Comparison of ENCODE assay signal across 9 cellular contexts in the genomic region with DNA sequence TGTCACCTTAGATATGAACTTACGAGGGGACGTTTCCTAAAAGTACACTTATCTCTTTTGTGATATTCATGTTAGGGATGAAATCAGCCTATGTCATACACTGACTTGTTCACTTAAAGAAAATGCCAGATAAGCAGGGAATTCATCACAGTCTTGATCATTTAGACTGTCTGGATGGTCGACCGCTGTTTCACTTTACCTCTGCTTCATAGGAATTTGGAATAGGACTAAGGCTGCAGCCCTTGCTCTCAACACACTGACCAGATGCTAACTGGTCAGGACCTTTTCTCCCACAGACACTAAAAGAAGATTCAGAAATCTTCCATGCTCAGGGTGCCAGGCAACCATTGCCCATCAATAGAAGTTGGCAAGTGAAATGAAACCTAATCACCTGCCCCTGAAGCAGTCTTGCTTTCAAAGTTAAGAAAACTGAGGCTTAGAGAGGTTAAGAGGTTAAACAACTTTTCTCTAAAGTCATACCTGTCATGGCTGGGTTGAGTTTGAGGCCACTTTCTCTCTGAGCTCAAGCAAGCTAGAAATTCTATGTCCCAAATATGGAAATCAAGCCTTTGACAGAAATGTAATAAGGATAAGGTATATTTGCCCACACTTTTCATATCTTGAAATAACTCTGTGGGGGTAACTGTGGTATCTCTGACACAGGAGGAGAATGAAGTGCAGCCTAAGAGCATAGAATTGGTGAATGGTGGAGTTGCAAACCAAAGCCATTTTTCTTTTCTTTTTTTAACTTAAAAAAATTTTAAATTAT.
A peak's percentile ranks its signal among the peaks of the same experiment; 100 is the strongest.
DNase-seq lines count a peak whose midpoint lies in the region; ATAC-seq and TF ChIP-seq lines count a peak whose summit lies in the region.
"Had no signal": no experiment of that assay in that cellular context is flagged by ENCODE, and none has a peak within 500 bp of the region (broad histone marks: within the 10 kb centered on the region; RNA-seq: fewer than 3 reads in every experiment).

No MANE protein-coding gene starts in this region.

- H3K4me2 ChIP-seq in SK-N-SH, result peak overlapping the region; percentile 49
- H3K4me2 ChIP-seq: neural progenitor cell had no signal

- no peaks in the 10 kb centered on the region for H3K9me3 Mint-ChIP-seq in stimulated activated effector memory CD8-positive, alpha-beta T cell treated with anti-CD3 and anti-CD28 coated beads, Interleukin-12 subunit alpha, Interleukin-12 subunit beta, amount 100 ng/mL, for 72 hours
- peaks cover 0 to 3% (median 0%) of the 10 kb centered on the region in 11 donors for H3K9me3 Mint-ChIP-seq in naive thymus-derived CD4-positive, alpha-beta T cell
- no peaks in the 10 kb centered on the region for H3K9me3 Mint-ChIP-seq in endodermal cell
- H3K9me3 Mint-ChIP-seq: neural progenitor cell had no signal

- no peaks in the 10 kb centered on the region for H3K36me3 Mint-ChIP-seq in stimulated activated effector memory CD8-positive, alpha-beta T cell treated with anti-CD3 and anti-CD28 coated beads, Interleukin-12 subunit alpha, Interleukin-12 subunit beta, amount 100 ng/mL, for 72 hours
- peaks cover 0 to 2% (median 0%) of the 10 kb centered on the region in 5 donors for H3K36me3 Mint-ChIP-seq in naive thymus-derived CD4-positive, alpha-beta T cell
- no peaks in the 10 kb centered on the region for H3K36me3 Mint-ChIP-seq in endodermal cell (ENCODE audit: low read depth)
- H3K36me3 Mint-ChIP-seq: neural progenitor cell had no signal

- H3K4me1 Mint-ChIP-seq in stimulated activated effector memory CD8-positive, alpha-beta T cell treated with anti-CD3 and anti-CD28 coated beads, Interleukin-12 subunit alpha, Interleukin-12 subunit beta, amount 100 ng/mL, for 72 hours, result peaks cover 28% of the 10 kb centered on the region
- peaks cover 0 to 28% (median 3%) of the 10 kb centered on the region in 7 donors for H3K4me1 Mint-ChIP-seq in naive thymus-derived CD4-positive, alpha-beta T cell
- no peaks in the 10 kb centered on the region for H3K4me1 Mint-ChIP-seq in endodermal cell
- H3K4me1 Mint-ChIP-seq: neural progenitor cell had no signal

- TF ChIP-seq CTCF in SK-N-SH (IDR thresholded peaks at IDR 0.05), result no peak
- no peak for TF ChIP-seq CTCF in endodermal cell (conservative IDR thresholded peaks at IDR 0.05)

- ATAC-seq in GM19372 (IDR thresholded peaks at IDR 0.05; ENCODE audit: low read depth, unreplicated experiment) (peak; percentile 35), HG02884 (IDR thresholded peaks at IDR 0.05; ENCODE audit: unreplicated experiment) (peak; percentile 37)
- peak; percentile 60 for ATAC-seq in stimulated activated effector memory CD8-positive, alpha-beta T cell treated with anti-CD3 and anti-CD28 coated beads, Interleukin-12 subunit alpha, Interleukin-12 subunit beta, amount 100 ng/mL, for 72 hours
- no peak for ATAC-seq in naive thymus-derived CD4-positive, alpha-beta T cell

- H3F3A ChIP-seq in SK-N-SH (replicated peaks; ENCODE audit: insufficient read depth), result peaks cover 12% of the 10 kb centered on the region

- H3K27ac ChIP-seq in SK-N-SH (ENCODE audit: low read depth in 2 of 2, low read length in 1 of 2) (peak overlapping the region in 1 of 2 experiments; percentile 68; a peak in 2 of 4 replicates), endodermal cell (ENCODE audit: low read depth, low read length) (no peak overlapping the region)
- no peak overlapping the region for H3K27ac ChIP-seq in naive thymus-derived CD4-positive, alpha-beta T cell (ENCODE audit: low read depth, low read length)
- H3K27ac ChIP-seq: neural progenitor cell had no signal

- H2AFZ ChIP-seq in SK-N-SH (ENCODE audit: low read depth), result peak overlapping the region; percentile 49; the same call in 1 of the 2 replicates
- H2AFZ ChIP-seq: neural progenitor cell had no signal

- no peaks in the 10 kb centered on the region for H3K9me2 ChIP-seq in SK-N-SH

- POLR2A ChIA-PET in SK-N-SH (lab: Yijun Ruan, JAX), result no interaction called here
- POLR2A ChIA-PET in naive thymus-derived CD4-positive, alpha-beta T cell (lab: Charles Lee), result interaction anchor here (1.0 kb wide), 1 partner anchor 19 kb away, joined by 3 read pairs; no protein-coding TSS in a partner anchor

- intact Hi-C loops in naive thymus-derived CD4-positive, alpha-beta T cell (cut with micrococcal nuclease), result no loop called here

- H3K4me1 ChIP-seq in SK-N-SH (ENCODE audit: control insufficient read depth in 1 of 2, insufficient read depth in 2 of 2, low read depth in 1 of 2, low read length in 1 of 2) (no peaks in the 10 kb centered on the region), endodermal cell (ENCODE audit: control insufficient read depth, insufficient read depth, low read length) (no peaks in the 10 kb centered on the region)
- no peaks in the 10 kb centered on the region for H3K4me1 ChIP-seq in naive thymus-derived CD4-positive, alpha-beta T cell (ENCODE audit: control insufficient read depth in 2 of 2, insufficient read depth in 2 of 2, low read length in 2 of 2)
- H3K4me1 ChIP-seq: neural progenitor cell had no signal

- no peak for TF ChIP-seq EP300 in SK-N-SH (IDR thresholded peaks at IDR 0.05; ENCODE audit: borderline replicate concordance in 1 of 2, low read depth in 1 of 2, low read length in 1 of 2)

- no peaks in the 10 kb centered on the region for H4K20me1 ChIP-seq in SK-N-SH (ENCODE audit: insufficient read depth)

- H3K9me3 ChIP-seq in SK-N-SH (no peaks in the 10 kb centered on the region), endodermal cell (ENCODE audit: control insufficient read depth, low read length) (no peaks in the 10 kb centered on the region)
- H3K9me3 ChIP-seq in naive thymus-derived CD4-positive, alpha-beta T cell (ENCODE audit: control insufficient read depth in 2 of 3, low read length in 3 of 3), result no peaks in the 10 kb centered on the region

- H3K4me3 ChIP-seq in SK-N-SH (ENCODE audit: low read depth in 2 of 2, low read length in 1 of 2) (peak overlapping the region in 1 of 2 experiments; percentile 18; a peak in 2 of 4 replicates), endodermal cell (ENCODE audit: low read length) (no peak overlapping the region)
- H3K4me3 ChIP-seq in naive thymus-derived CD4-positive, alpha-beta T cell (ENCODE audit: low read length), result no peak overlapping the region
- H3K4me3 ChIP-seq: neural progenitor cell had no signal

- H3K9ac ChIP-seq in SK-N-SH (peak overlapping the region; percentile 7; the same call in 1 of the 2 replicates), endodermal cell (ENCODE audit: extremely low read depth, low read length, poor library complexity, severe bottlenecking) (no peak overlapping the region)
- H3K9ac ChIP-seq: neural progenitor cell had no signal

- no peaks in the 10 kb centered on the region for H3K27me3 Mint-ChIP-seq in naive thymus-derived CD4-positive, alpha-beta T cell
- no peaks in the 10 kb centered on the region for H3K27me3 Mint-ChIP-seq in endodermal cell (ENCODE audit: insufficient read depth)

- H3K36me3 ChIP-seq in SK-N-SH (replicated peaks in 1 of 2; ENCODE audit: control insufficient read depth in 1 of 2, insufficient read depth in 2 of 2, low read length in 1 of 2) (no peaks in the 10 kb centered on the region), endodermal cell (ENCODE audit: control insufficient read depth, insufficient read depth, low read length) (no peaks in the 10 kb centered on the region)
- H3K36me3 ChIP-seq in naive thymus-derived CD4-positive, alpha-beta T cell (ENCODE audit: control insufficient read depth in 2 of 3, insufficient read depth in 3 of 3, low read length in 3 of 3), result no peaks in the 10 kb centered on the region
- H3K36me3 ChIP-seq: neural progenitor cell had no signal

- H3K27me3 ChIP-seq in SK-N-SH (ENCODE audit: insufficient read depth) (no peaks in the 10 kb centered on the region), endodermal cell (ENCODE audit: control insufficient read depth, insufficient read depth, low read length, poor library complexity, severe bottlenecking) (no peaks in the 10 kb centered on the region)
- H3K27me3 ChIP-seq in naive thymus-derived CD4-positive, alpha-beta T cell (ENCODE audit: control insufficient read depth in 2 of 2, insufficient read depth in 2 of 2, low read length in 2 of 2), result no peaks in the 10 kb centered on the region
- H3K27me3 ChIP-seq: neural progenitor cell had no signal

- TF ChIP-seq RAD21 in SK-N-SH (IDR thresholded peaks at IDR 0.05; ENCODE audit: low read length), result no peak

- H3K79me2 ChIP-seq in SK-N-SH (ENCODE audit: insufficient read depth), result no peaks in the 10 kb centered on the region

- no peak for DNase-seq in SK-N-SH
- no peak for DNase-seq in stimulated activated effector memory CD8-positive, alpha-beta T cell treated with anti-CD3 and anti-CD28 coated beads, Interleukin-12 subunit alpha, Interleukin-12 subunit beta, amount 100 ng/mL, for 72 hours (ENCODE audit: low spot score in 2 of 2)
- no peak for DNase-seq in DMS79 treated with DMSO at 0.1 percent for 48 hours (lab: John Stamatoyannopoulos, UW)
- no peak for DNase-seq in naive thymus-derived CD4-positive, alpha-beta T cell
- DNase-seq in endodermal cell, result no peak
- DNase-seq: activated naive CD4-positive, alpha-beta T cell had no signal

- WGBS in SK-N-SH (ENCODE audit: low lambda C conversion rate), result 15% methylated on average over 4 of the region's 4 CpGs
- WGBS in endodermal cell (ENCODE audit: insufficient coverage in 1 of 2, insufficient read length in 1 of 2), 2 experiments, result 98 to 100% methylated on average over 2 to 4 of the region's 4 CpGs

- CTCF ChIA-PET in SK-N-SH (lab: Yijun Ruan, JAX), result interaction anchor here (0.8 to 1.4 kb wide), 3 partner anchors 13 to 513 kb away, joined by 3 to 5 read pairs (median 3); no protein-coding TSS in a partner anchor
- CTCF ChIA-PET in naive thymus-derived CD4-positive, alpha-beta T cell (lab: Charles Lee), result interaction anchor here (0.6 to 1.3 kb wide), 2 partner anchors 45 to 97 kb away, joined by 3 to 5 read pairs; no protein-coding TSS in a partner anchor

- H3K27ac Mint-ChIP-seq in stimulated activated effector memory CD8-positive, alpha-beta T cell treated with anti-CD3 and anti-CD28 coated beads, Interleukin-12 subunit alpha, Interleukin-12 subunit beta, amount 100 ng/mL, for 72 hours, result peak overlapping the region; percentile 55
- peak overlapping the region in 1 of 9 donors; percentile 16 for H3K27ac Mint-ChIP-seq in naive thymus-derived CD4-positive, alpha-beta T cell
- no peak overlapping the region for H3K27ac Mint-ChIP-seq in endodermal cell
- H3K27ac Mint-ChIP-seq: neural progenitor cell had no signal

- no peak overlapping the region for H3K4me3 Mint-ChIP-seq in stimulated activated effector memory CD8-positive, alpha-beta T cell treated with anti-CD3 and anti-CD28 coated beads, Interleukin-12 subunit alpha, Interleukin-12 subunit beta, amount 100 ng/mL, for 72 hours
- H3K4me3 Mint-ChIP-seq in naive thymus-derived CD4-positive, alpha-beta T cell, result no peak overlapping the region
- H3K4me3 Mint-ChIP-seq in endodermal cell, result no peak overlapping the region
- H3K4me3 Mint-ChIP-seq: neural progenitor cell had no signal

TF ChIP-seq in SK-N-SH, 30 proteins besides CTCF, POLR2A, EP300 and RAD21 (continues in another document):
- peak; percentile 40; the same call in 1 of the 2 replicates for TF ChIP-seq TCF12 (IDR thresholded peaks at IDR 0.05)
